In the genomic region with DNA sequence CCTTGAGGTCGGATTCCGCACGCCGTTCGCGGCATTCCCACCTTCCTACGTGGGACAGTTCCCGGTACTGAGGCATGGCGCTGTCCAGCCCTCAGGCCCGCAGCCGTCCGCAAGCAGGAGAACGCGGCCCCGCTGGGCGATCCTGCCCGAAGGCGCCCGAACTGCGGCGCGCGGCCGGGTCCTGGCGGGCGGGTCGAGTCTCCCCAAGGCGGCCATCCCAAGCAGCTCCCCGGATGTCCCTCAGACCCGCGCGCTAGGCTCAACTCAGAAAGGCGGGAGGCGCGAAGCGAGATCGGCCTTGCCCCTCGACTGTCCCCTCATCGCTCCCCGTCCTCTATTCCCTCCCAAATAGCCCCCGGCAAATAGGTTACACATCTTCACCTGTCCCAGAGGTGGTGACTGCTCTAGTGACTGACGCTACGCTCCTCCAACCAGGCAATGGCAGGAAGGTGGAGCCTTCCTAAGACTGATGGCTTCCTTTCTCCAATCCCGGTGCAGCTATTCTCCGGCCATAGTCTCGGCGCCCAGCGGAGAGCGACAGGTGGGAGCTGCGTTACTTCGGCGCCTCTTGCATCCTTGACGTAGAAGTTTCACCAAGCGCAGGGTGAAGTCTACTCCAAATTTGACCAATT, we compare ENCODE assay signal across 8 cellular contexts. TPM values are rescaled to one million over a fixed set of nuclear protein-coding genes. Genes with fewer than 3 reads are reported as not detected.
DNase-seq lines count a peak whose midpoint lies in the region; ATAC-seq, FAIRE-seq and TF ChIP-seq lines count a peak whose summit lies in the region.

No MANE protein-coding gene starts in this region.

- peaks cover 13% of the 10 kb centered on the region for H3K36me3 Mint-ChIP-seq in activated naive CD8-positive, alpha-beta T cell treated with anti-CD3 and anti-CD28 coated beads, Interleukin-2, amount 50 U/mL, for 24 hours (ENCODE audit: low read depth)

- no peak overlapping the region for H3K4me3 Mint-ChIP-seq in activated naive CD8-positive, alpha-beta T cell treated with anti-CD3 and anti-CD28 coated beads, Interleukin-2, amount 50 U/mL, for 24 hours

- H3K9me3 ChIP-seq in SU-DHL-6 (ENCODE audit: insufficient read depth, low read length) (no peaks in the 10 kb centered on the region), pancreas (no peaks in the 10 kb centered on the region), tibial artery (no peaks in the 10 kb centered on the region)

- H3K27ac Mint-ChIP-seq in activated naive CD8-positive, alpha-beta T cell treated with anti-CD3 and anti-CD28 coated beads, Interleukin-2, amount 50 U/mL, for 24 hours, result no peak overlapping the region

- no peaks in the 10 kb centered on the region for H3K9me2 ChIP-seq in SU-DHL-6 (replicated peaks; ENCODE audit: insufficient read depth, low read length)

- peak overlapping the region; percentile 84 for H3K9ac ChIP-seq in SU-DHL-6 (ENCODE audit: low read length)

- H3K36me3 ChIP-seq in SU-DHL-6 (ENCODE audit: low read length) (no peaks in the 10 kb centered on the region), pancreas (no peaks in the 10 kb centered on the region), tibial artery (peaks cover 0 to 5% (median 3%) of the 10 kb centered on the region in 3 donors)

- DNase-seq in GM12891 (ENCODE audit: insufficient read length, low spot score) (peak; percentile 75), NCI-H1417 (lab: John Stamatoyannopoulos, UW) (peak; percentile 92 to 97 (median 95)), cardiac septum (ENCODE audit: low spot score) (peak; percentile 97), pancreas (peak; percentile 88 to 97 (median 92)), tibial artery (peak; percentile 92 to 95)
- peak; percentile 84 for DNase-seq in activated naive CD8-positive, alpha-beta T cell treated with anti-CD3 and anti-CD28 coated beads, Interleukin-2, amount 50 U/mL, for 24 hours

- no peaks in the 10 kb centered on the region for H3K27me3 ChIP-seq in SU-DHL-6 (ENCODE audit: low read length)
- H3K27me3 ChIP-seq in pancreas, result no peaks in the 10 kb centered on the region
- H3K27me3 ChIP-seq in tibial artery, result no peaks in the 10 kb centered on the region

- H4K20me1 ChIP-seq in SU-DHL-6 (ENCODE audit: low read depth, low read length), result peaks cover 17% of the 10 kb centered on the region; the same call in 1 of the 2 replicates

- no peaks in the 10 kb centered on the region for H3K27me3 Mint-ChIP-seq in activated naive CD8-positive, alpha-beta T cell treated with anti-CD3 and anti-CD28 coated beads, Interleukin-2, amount 50 U/mL, for 24 hours

- H3K79me2 ChIP-seq in SU-DHL-6 (ENCODE audit: insufficient read depth, low read length), result peaks cover 66% of the 10 kb centered on the region

- peak; percentile 72; the same call in 1 of the 2 replicates for TF ChIP-seq POLR2A in GM12891 (IDR thresholded peaks at IDR 0.05; ENCODE audit: low read depth, low read length)

- peak overlapping the region; percentile 87 for H2AFZ ChIP-seq in SU-DHL-6 (ENCODE audit: low read depth, low read length, severe bottlenecking)

- H3K4me1 ChIP-seq in pancreas (peaks cover 0 to 26% (median 3%) of the 10 kb centered on the region in 3 donors), tibial artery (peaks cover 0 to 41% (median 28%) of the 10 kb centered on the region in 4 donors)

- H3K4me2 ChIP-seq in SU-DHL-6 (ENCODE audit: low read depth, low read length, poor library complexity, severe bottlenecking), result peak overlapping the region; percentile 92

- H3K4me3 ChIP-seq in SU-DHL-6 (ENCODE audit: insufficient read depth, low read length, poor library complexity, severe bottlenecking), result peak overlapping the region; percentile 87
- H3K4me3 ChIP-seq in pancreas, result peak overlapping the region; percentile 59 to 99 (median 84)
- H3K4me3 ChIP-seq in tibial artery, result peak overlapping the region; percentile 76 to 97

- no peaks in the 10 kb centered on the region for H3K9me3 Mint-ChIP-seq in activated naive CD8-positive, alpha-beta T cell treated with anti-CD3 and anti-CD28 coated beads, Interleukin-2, amount 50 U/mL, for 24 hours

- FAIRE-seq in GM12891 (lab: Jason Lieb, UNC), result no peak
- no peak for FAIRE-seq in pancreas (lab: Jason Lieb, UNC)

- 0 to 1% methylated on average over 45 to 54 of the region's 54 CpGs for WGBS in pancreas, 2 donors

- intact Hi-C loops in cardiac septum (cut with DNase I) (loop anchor here (5.0 kb wide), 2 partner anchors 146 to 236 kb away; partner anchors contain the start of genes EIF4EBP3 and TMCO6), pancreas (cut with DNase I) (no loop called here), tibial artery (cut with DNase I; ENCODE audit: low total_unique reads) (loop anchor here (5.0 to 10.0 kb wide), 4 partner anchors 164 to 1114 kb away; partner anchors contain the start of genes APBB3, HARS1, HARS2 and IK)

- TF ChIP-seq CTCF in SU-DHL-6 (IDR thresholded peaks at IDR 0.05; ENCODE audit: insufficient read depth, low read length, poor library complexity, severe bottlenecking) (no peak), pancreas (IDR thresholded peaks at IDR 0.05) (no peak), tibial artery (IDR thresholded peaks at IDR 0.05) (no peak)

- H3K27ac ChIP-seq in SU-DHL-6 (ENCODE audit: low read depth, low read length) (peak overlapping the region; percentile 88), pancreas (peak overlapping the region; percentile 78 to 92 (median 85)), tibial artery (peak overlapping the region; percentile 93 to 96)

- peaks cover 12% of the 10 kb centered on the region; the same call in 1 of the 2 replicates for H3F3A ChIP-seq in SU-DHL-6 (ENCODE audit: insufficient read depth)

- H3K4me1 Mint-ChIP-seq in activated naive CD8-positive, alpha-beta T cell treated with anti-CD3 and anti-CD28 coated beads, Interleukin-2, amount 50 U/mL, for 24 hours, result peaks cover 35% of the 10 kb centered on the region

- ATAC-seq in HG02763 (IDR thresholded peaks at IDR 0.05; ENCODE audit: unreplicated experiment), result peak; percentile 64
- peak; percentile 81 for ATAC-seq in activated naive CD8-positive, alpha-beta T cell treated with anti-CD3 and anti-CD28 coated beads, Interleukin-2, amount 50 U/mL, for 24 hours
- peak; percentile 78 to 90 (median 82) for ATAC-seq in pancreas

TF ChIP-seq in GM12891, 5 proteins besides CTCF, POLR2A, EP300 and RAD21:
- peak; percentile 25 for TF ChIP-seq POLR2AphosphoS5 (IDR thresholded peaks at IDR 0.05; ENCODE audit: low read depth, low read length)
- TF ChIP-seq SPI1 (IDR thresholded peaks at IDR 0.05; ENCODE audit: low read depth, low read length), result no peak
- TF ChIP-seq POU2F2 (IDR thresholded peaks at IDR 0.05; ENCODE audit: low read depth, low read length), result peak; percentile 48

RNA-seq across cellular contexts. Expression of gene ANKHD1, which starts 0.8 kb away (rescaled TPM):
- polyA plus RNA-seq in GM12891 (2012; ENCODE audit: low read depth, missing spikeins), result 50.7 TPM
- total RNA-seq in cardiac septum (73.0 TPM), pancreas (10 to 100 TPM; 56.0 to 77.7 (median 64.0) TPM)
- polyA plus RNA-seq in pancreas, result 10 to 100 TPM; 56.4 to 76.1 TPM

RNA-seq across cellular contexts. Expression of gene SLC4A9, which starts 40.9 kb away (rescaled TPM):
- 0.03 TPM for polyA plus RNA-seq in GM12891 (2012; ENCODE audit: low read depth, missing spikeins)
- total RNA-seq in cardiac septum, result 0.19 TPM
- under 1 TPM in 4 of 6 donors, not detected in 2; 0.12 to 0.32 (median 0.23) TPM for total RNA-seq in pancreas
- 1 to 10 TPM in 1 of 2 donors, under 1 TPM in 1; 0.89 to 1.0 TPM for polyA plus RNA-seq in pancreas

RNA-seq across cellular contexts. Expression of gene HBEGF, which starts 54.4 kb away (rescaled TPM):
- 1.2 TPM for polyA plus RNA-seq in GM12891 (2012; ENCODE audit: low read depth, missing spikeins)
- 73.9 TPM for total RNA-seq in cardiac septum
- total RNA-seq in pancreas, result 1 to 10 TPM in 5 of 6 donors, under 1 TPM in 1; 0.97 to 5.0 (median 1.7) TPM
- polyA plus RNA-seq in pancreas, result 1 to 10 TPM; 1.9 to 3.1 TPM

Comparison
In these comparisons a context has a peak if more than half of its experiments do, and no peak if none do; other contexts are left out.
1. Peak in every context shown above with its lines: DNase-seq, ATAC-seq, H3K4me3 ChIP-seq and H3K27ac ChIP-seq.
2. RNA of gene HBEGF, which starts 54.4 kb away (total RNA-seq): 73.9 TPM in cardiac septum (single experiment); 0.97 to 5.0 TPM in pancreas; every median in the first group is over 10 times any median in the second.
3. intact Hi-C loops: an anchor here in cardiac septum (5.0 kb wide) and tibial artery (5.0 to 10.0 kb wide); none called in pancreas.